ENCODE assay signal across 8 cellular contexts in the genomic region with DNA sequence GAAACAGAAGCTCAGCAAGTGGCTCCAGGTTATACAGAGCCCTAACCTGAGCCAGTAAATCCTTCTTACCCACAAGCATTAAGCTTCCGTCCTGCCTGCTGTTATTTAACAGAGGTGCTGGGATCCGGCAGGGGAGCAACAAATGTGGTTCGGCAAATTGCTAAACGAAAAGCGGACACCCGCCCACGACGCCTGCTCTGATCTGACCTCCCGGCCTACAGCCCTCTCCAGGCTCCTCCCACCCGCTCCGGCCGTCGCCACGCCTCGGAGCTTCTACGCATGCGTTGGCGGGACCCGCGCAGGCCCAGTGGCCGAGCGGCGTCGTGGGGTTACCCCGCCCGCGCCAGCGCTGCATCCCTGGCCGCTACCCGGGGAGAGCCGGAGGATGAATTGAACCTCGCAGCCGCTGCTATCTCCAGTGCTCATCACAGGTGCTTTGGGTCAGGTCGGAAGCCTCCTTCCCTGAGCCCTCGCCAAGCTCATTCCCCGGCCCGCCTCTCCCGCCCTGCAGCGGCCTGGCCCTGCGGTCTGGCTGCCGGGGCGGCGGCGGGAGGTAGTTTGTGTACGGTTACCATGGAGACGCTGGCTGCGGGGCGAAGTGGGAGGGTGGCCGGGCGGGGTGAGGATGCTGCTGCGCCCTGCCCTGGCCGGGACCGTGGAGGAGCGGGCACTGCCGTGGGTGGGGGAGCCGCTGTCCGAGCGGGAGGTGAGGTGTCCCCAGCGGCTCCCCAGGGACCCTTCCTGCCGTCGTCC. TPM values are rescaled to one million over a fixed set of nuclear protein-coding genes. Genes with fewer than 3 reads are reported as not detected.
DNase-seq lines count a peak whose midpoint lies in the region; TF ChIP-seq lines count a peak whose summit lies in the region.

A gene with protein sequence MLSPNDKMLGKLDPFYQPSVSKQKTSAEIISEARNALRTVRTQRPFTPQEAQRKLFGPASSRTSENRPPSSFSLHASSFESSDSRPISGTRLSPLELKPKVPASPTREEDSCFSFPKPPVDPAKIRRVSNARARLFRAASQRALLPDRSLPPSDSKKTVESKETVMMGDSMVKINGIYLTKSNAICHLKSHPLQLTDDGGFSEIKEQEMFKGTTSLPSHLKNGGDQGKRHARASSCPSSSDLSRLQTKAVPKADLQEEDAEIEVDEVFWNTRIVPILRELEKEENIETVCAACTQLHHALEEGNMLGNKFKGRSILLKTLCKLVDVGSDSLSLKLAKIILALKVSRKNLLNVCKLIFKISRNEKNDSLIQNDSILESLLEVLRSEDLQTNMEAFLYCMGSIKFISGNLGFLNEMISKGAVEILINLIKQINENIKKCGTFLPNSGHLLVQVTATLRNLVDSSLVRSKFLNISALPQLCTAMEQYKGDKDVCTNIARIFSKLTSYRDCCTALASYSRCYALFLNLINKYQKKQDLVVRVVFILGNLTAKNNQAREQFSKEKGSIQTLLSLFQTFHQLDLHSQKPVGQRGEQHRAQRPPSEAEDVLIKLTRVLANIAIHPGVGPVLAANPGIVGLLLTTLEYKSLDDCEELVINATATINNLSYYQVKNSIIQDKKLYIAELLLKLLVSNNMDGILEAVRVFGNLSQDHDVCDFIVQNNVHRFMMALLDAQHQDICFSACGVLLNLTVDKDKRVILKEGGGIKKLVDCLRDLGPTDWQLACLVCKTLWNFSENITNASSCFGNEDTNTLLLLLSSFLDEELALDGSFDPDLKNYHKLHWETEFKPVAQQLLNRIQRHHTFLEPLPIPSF (plus strand): TSS at position 307 of the 753 bp plus-strand sequence. CDS start 5,846 bp downstream, outside the sequence.

- peak within 1 kb of the TSS; percentile 85 for H3K4me2 ChIP-seq in H9 (ENCODE audit: insufficient read depth, insufficient read length, low read length)
- H3K4me2 ChIP-seq in neural progenitor cell, result peak within 1 kb of the TSS; percentile 85

- H3F3A ChIP-seq in neural progenitor cell (ENCODE audit: low read depth), result no peaks in the 10 kb centered on the region

- H2BK15ac ChIP-seq in H9 (ENCODE audit: low read depth, low read length), result no peak within 1 kb of the TSS

- H3K9me3 ChIP-seq in H9 (ENCODE audit: control insufficient read depth, low read depth, low read length) (no peaks in the 10 kb centered on the region), neural progenitor cell (ENCODE audit: low read depth) (no peaks in the 10 kb centered on the region), stomach smooth muscle (ENCODE audit: control insufficient read depth in 2 of 2, low read length in 2 of 2) (no peaks in the 10 kb centered on the region)

- H3K36me3 ChIP-seq in neural progenitor cell, result no peaks in the 10 kb centered on the region
- H3K36me3 ChIP-seq in stomach smooth muscle (ENCODE audit: control insufficient read depth in 2 of 2, insufficient read depth in 2 of 2, low read length in 2 of 2), result no peaks in the 10 kb centered on the region

- no peak within 1 kb of the TSS for H2AK5ac ChIP-seq in H9 (ENCODE audit: insufficient read length, low read length)

- peaks cover 4% of the 10 kb centered on the region for H3K23me2 ChIP-seq in H9 (ENCODE audit: insufficient read length, low read depth, low read length, poor library complexity, severe bottlenecking)

- no peak within 1 kb of the TSS for H3K23ac ChIP-seq in H9 (ENCODE audit: insufficient read length, low read depth, low read length)

- H3K27me3 ChIP-seq in H9 (ENCODE audit: insufficient read depth, low read length), result no peaks in the 10 kb centered on the region; the same call in 1 of the 2 replicates
- no peaks in the 10 kb centered on the region for H3K27me3 ChIP-seq in neural progenitor cell
- H3K27me3 ChIP-seq in stomach smooth muscle (ENCODE audit: control insufficient read depth in 1 of 2, insufficient read depth in 2 of 2, low read length in 2 of 2), result no peaks in the 10 kb centered on the region

- peaks cover 13 to 15% of the 10 kb centered on the region in 2 experiments for H3K4me1 Mint-ChIP-seq in H9
- H3K4me1 Mint-ChIP-seq in neural progenitor cell, result peaks cover 15% of the 10 kb centered on the region

- H2BK20ac ChIP-seq in H9 (ENCODE audit: low read depth, low read length, poor library complexity, severe bottlenecking), result no peak within 1 kb of the TSS

- no peak within 1 kb of the TSS for H4K5ac ChIP-seq in H9 (ENCODE audit: insufficient read length, low read depth, low read length)

- H3K4me1 ChIP-seq in H9 (ENCODE audit: insufficient read depth, low read length) (no peaks in the 10 kb centered on the region; the same call in 1 of the 2 replicates), neural progenitor cell (peaks cover 7% of the 10 kb centered on the region), stomach smooth muscle (ENCODE audit: control insufficient read depth, insufficient read depth, low read length) (peaks cover 9% of the 10 kb centered on the region)

- DNase-seq in ELF-1 (ENCODE audit: low read depth, low spot score) (peak; percentile 96), H9 (peak; percentile 94), M059J (ENCODE audit: low read depth) (peak; percentile 89), SHP77 (lab: John Stamatoyannopoulos, UW) (peak; percentile 77 to 81), foreskin melanocyte (peak; percentile 80), neural progenitor cell (ENCODE audit: low spot score) (peak; percentile 96)
- peak; percentile 81 for DNase-seq in activated gamma-delta T cell treated with anti-CD3 and anti-CD28 coated beads, Interleukin-2, amount 50 U/mL, for 16 hours (ENCODE audit: low read depth)

- H3K56ac ChIP-seq in H9 (ENCODE audit: insufficient read length, low read depth, low read length), result no peak within 1 kb of the TSS

- no peak within 1 kb of the TSS for H2BK5ac ChIP-seq in H9 (ENCODE audit: insufficient read length, low read length)

- H3K9ac ChIP-seq in H9 (ENCODE audit: extremely low read depth, insufficient read length, low read length) (peak within 1 kb of the TSS; percentile 44), neural progenitor cell (no peak within 1 kb of the TSS), stomach smooth muscle (ENCODE audit: low read length in 2 of 2) (peak within 1 kb of the TSS; percentile 70 to 80)

- peaks cover 3% of the 10 kb centered on the region; the same call in 1 of the 2 replicates for H3K27me3 Mint-ChIP-seq in H9 (ENCODE audit: low read depth)
- peaks cover 2% of the 10 kb centered on the region for H3K27me3 Mint-ChIP-seq in neural progenitor cell (ENCODE audit: insufficient read depth, low read depth)

- H3T11ph ChIP-seq in H9 (ENCODE audit: low read length), result no peak within 1 kb of the TSS

- no peak within 1 kb of the TSS for H3K14ac ChIP-seq in H9 (ENCODE audit: insufficient read depth, low read length)

- H3K79me2 ChIP-seq in H9 (ENCODE audit: insufficient read depth, low read length) (no peaks in the 10 kb centered on the region), neural progenitor cell (ENCODE audit: low read depth) (peaks cover 7% of the 10 kb centered on the region)

- H4K8ac ChIP-seq in H9 (replicated peaks; ENCODE audit: insufficient read length, low read depth, low read length), result no peak within 1 kb of the TSS

- peak within 1 kb of the TSS; percentile 80 for H3K18ac ChIP-seq in H9 (ENCODE audit: insufficient read length, low read depth, low read length)

- TF ChIP-seq CTCF in H9 (conservative IDR thresholded peaks at IDR 0.05), result no peak
- no peak for TF ChIP-seq CTCF in neural progenitor cell (IDR thresholded peaks at IDR 0.05)

- H2AFZ ChIP-seq in H9 (ENCODE audit: low read length), result peak within 1 kb of the TSS; percentile 72
- peak within 1 kb of the TSS; percentile 90 for H2AFZ ChIP-seq in neural progenitor cell (replicated peaks)

- no peaks in the 10 kb centered on the region for H4K20me1 ChIP-seq in H9 (ENCODE audit: control insufficient read depth, insufficient read depth, insufficient read length)
- H4K20me1 ChIP-seq in neural progenitor cell (ENCODE audit: low read depth), result no peaks in the 10 kb centered on the region

- WGBS in H9 (ENCODE audit: extremely low coverage, insufficient read length, low lambda C conversion rate), result no CpG with 5 or more reads among the region's 61 CpGs

- H3K4ac ChIP-seq in H9 (ENCODE audit: low read depth, low read length), result no peak within 1 kb of the TSS

- H3K27ac Mint-ChIP-seq in H9 (peak within 1 kb of the TSS in 1 of 3 experiments; percentile 52; a peak in 1 of 7 replicates), neural progenitor cell (peak within 1 kb of the TSS; percentile 37)

- H3K9me3 Mint-ChIP-seq in H9 (no peaks in the 10 kb centered on the region), neural progenitor cell (no peaks in the 10 kb centered on the region)

- H3K79me1 ChIP-seq in H9 (ENCODE audit: insufficient read depth, low read depth, low read length, poor library complexity, severe bottlenecking), result no peaks in the 10 kb centered on the region

- H3K36me3 Mint-ChIP-seq in H9 (ENCODE audit: insufficient read depth in 1 of 3, low read depth in 3 of 3), result no peaks in the 10 kb centered on the region
- no peaks in the 10 kb centered on the region for H3K36me3 Mint-ChIP-seq in neural progenitor cell

- H3K4me3 ChIP-seq in neural progenitor cell, result peak within 1 kb of the TSS; percentile 70
- H3K4me3 ChIP-seq in stomach smooth muscle (ENCODE audit: low read length in 2 of 2), result peak within 1 kb of the TSS; percentile 76 to 87

- H3K4me3 Mint-ChIP-seq in H9 (peak within 1 kb of the TSS; percentile 78 to 88), neural progenitor cell (peak within 1 kb of the TSS; percentile 92)

- H3K27ac ChIP-seq in H9 (ENCODE audit: insufficient read length, low read depth, low read length) (peak within 1 kb of the TSS; percentile 6), neural progenitor cell (no peak within 1 kb of the TSS), stomach smooth muscle (ENCODE audit: low read length) (peak within 1 kb of the TSS; percentile 62)

- H4K91ac ChIP-seq in H9 (ENCODE audit: insufficient read length, low read depth, low read length), result no peak within 1 kb of the TSS

- H2BK120ac ChIP-seq in H9 (ENCODE audit: low read depth, low read length, poor library complexity, severe bottlenecking), result no peak within 1 kb of the TSS

- H2BK12ac ChIP-seq in H9 (ENCODE audit: insufficient read length, low read depth, low read length), result no peak within 1 kb of the TSS

RNA-seq across cellular contexts. Expression of the gene that starts here (rescaled TPM):
- total RNA-seq in H9 (2021) (2.8 and 3.9 TPM in 2 replicates), neural progenitor cell (ENCODE audit: low replicate concordance) (2.9 and 3.7 TPM in 2 replicates)
- 1.7 and 2.5 TPM in 2 replicates for total RNA-seq in M059J (2014; rRNA removed; shearing (Covaris generic))
